8 cellular contexts compared by ENCODE assay signal in genomic region chr12:56117778-56118687, GRCh38. TPM values are rescaled to one million over a fixed set of nuclear protein-coding genes. Genes with fewer than 3 reads are reported as not detected.
DNase-seq lines count a peak whose midpoint lies in the region; ATAC-seq, FAIRE-seq and TF ChIP-seq lines count a peak whose summit lies in the region.

Gene ZC3H10 (plus strand): TSS chr12:56118266. CDS start chr12:56120563, 2,297 bp downstream.

- H2AFZ ChIP-seq in keratinocyte (ENCODE audit: control insufficient read depth, low read length) = peak within 1 kb of the TSS; percentile 18

- peak within 1 kb of the TSS; percentile 99 for H3K9ac ChIP-seq in keratinocyte (ENCODE audit: control insufficient read depth, extremely low read depth, insufficient read depth, low read length)

- H3K4me2 ChIP-seq in keratinocyte (ENCODE audit: control insufficient read depth, extremely low read depth, insufficient read depth, low read depth, low read length) = peak within 1 kb of the TSS; percentile 93

- dilution Hi-C loops in keratinocyte (cut with MboI; ENCODE audit: extremely low pct_ligation_motif_present, low sequenced_read_pairs) = no loop called here

- H3K4me1 ChIP-seq in keratinocyte (ENCODE audit: control insufficient read depth, extremely low read depth, insufficient read depth, low read length) = peaks cover 26% of the 10 kb centered on the region

- no peaks in the 10 kb centered on the region for H3K9me1 ChIP-seq in keratinocyte (ENCODE audit: control insufficient read depth, extremely low read depth, insufficient read depth, low read length)

- H3K4me3 ChIP-seq in AG10803 (ENCODE audit: low read length) = peak within 1 kb of the TSS; percentile 90
- H3K4me3 ChIP-seq in keratinocyte (ENCODE audit: control insufficient read depth in 2 of 3, extremely low read depth in 1 of 3, insufficient read depth in 2 of 3, low read depth in 1 of 3, low read length in 3 of 3) = peak within 1 kb of the TSS; percentile 69 to 99 (median 92)

- H3K27me3 ChIP-seq in keratinocyte (ENCODE audit: control insufficient read depth, extremely low read depth, insufficient read depth, low read length) = no peaks in the 10 kb centered on the region

- peak; percentile 75 for ATAC-seq in GM19023 (IDR thresholded peaks at IDR 0.05; ENCODE audit: unreplicated experiment)
- ATAC-seq in HG03280 (IDR thresholded peaks at IDR 0.05; ENCODE audit: unreplicated experiment) = peak; percentile 85

- peak within 1 kb of the TSS; percentile 99 for H3K27ac ChIP-seq in keratinocyte (ENCODE audit: control insufficient read depth, insufficient read depth, low read length)

- DNase-seq in AG10803 (ENCODE audit: low read depth) (peak; percentile 99), NCI-H345 (lab: John Stamatoyannopoulos, UW) (peak; percentile 99), cerebellar cortex (ENCODE audit: low spot score) (peak; percentile 99), keratinocyte (ENCODE audit: low read depth, low spot score) (peak; percentile 98)
- peak; percentile 98 for DNase-seq in activated CD4-positive, CD25-positive, alpha-beta regulatory T cell treated with anti-CD3 and anti-CD28 coated beads, Interleukin-2, amount 50 U/mL, for 16 hours (ENCODE audit: low read depth, low spot score)
- peak; percentile 84 to 92 for DNase-seq in stimulated activated CD4-positive, alpha-beta T cell treated with anti-CD3 and anti-CD28 coated beads, Interleukin-15, amount 100 ng/mL, for 1 hour (ENCODE audit: low read depth in 1 of 2, low spot score in 1 of 2)

- peaks cover 9 to 35% of the 10 kb centered on the region in 2 experiments for H3K36me3 ChIP-seq in keratinocyte (ENCODE audit: control insufficient read depth in 2 of 2, extremely low read depth in 1 of 2, insufficient read depth in 2 of 2, low read length in 2 of 2)

- H3K9me3 ChIP-seq in keratinocyte (ENCODE audit: control insufficient read depth, low read depth, low read length) = no peaks in the 10 kb centered on the region

- TF ChIP-seq CTCF in AG10803 (conservative IDR thresholded peaks at IDR 0.05; ENCODE audit: low read length) (peak; percentile 51), keratinocyte (optimal IDR thresholded peaks at IDR 0.05 in 1 of 3, IDR thresholded peaks at IDR 0.05 in 1 of 3, conservative IDR thresholded peaks at IDR 0.05 in 1 of 3; ENCODE audit: extremely low read depth in 1 of 3, insufficient read depth in 2 of 3, low read length in 3 of 3) (peak; percentile 35 to 73 (median 55))

- no peaks in the 10 kb centered on the region for H4K20me1 ChIP-seq in keratinocyte (ENCODE audit: control insufficient read depth, extremely low read depth, insufficient read depth, low read length)

- FAIRE-seq in keratinocyte (lab: Jason Lieb, UNC) = peak; percentile 82

- H3K79me2 ChIP-seq in keratinocyte (ENCODE audit: control insufficient read depth, insufficient read depth, low read length) = peaks cover 11% of the 10 kb centered on the region

RNA-seq across cellular contexts. Expression of gene ZC3H10, which starts in this region (rescaled TPM):
- polyA plus RNA-seq in keratinocyte = 0.81 to 1.0 TPM (median 0.85 TPM) in 3 replicates
- polyA plus RNA-seq in keratinocyte (2011; ENCODE audit: low read depth) = 0.89 TPM
- 0.43 and 0.44 TPM in 2 replicates for polyA plus RNA-seq in keratinocyte (2011; cell fraction: cytosol; rRNA removed)
- 1.1 and 1.2 TPM in 2 replicates for polyA plus RNA-seq in keratinocyte (2011; cell fraction: nucleus; rRNA removed)
- 1.0 and 1.2 TPM in 2 replicates for polyA plus RNA-seq in keratinocyte (2012; ENCODE audit: low replicate concordance)
- polyA minus RNA-seq in keratinocyte = 0.96 to 3.8 TPM (median 3.7 TPM) in 3 replicates
- 0.58 TPM for polyA minus RNA-seq in keratinocyte (2011; cell fraction: cytosol; rRNA and poly(A)+ RNA removed)
- polyA minus RNA-seq in keratinocyte (2011; cell fraction: nucleus; rRNA and poly(A)+ RNA removed) = 0.95 and 1.2 TPM in 2 replicates

Comparison
In these comparisons a context has a peak if more than half of its experiments do, and no peak if none do; other contexts are left out.
1. Peak in every context shown above with its lines: DNase-seq, ATAC-seq, H3K4me3 ChIP-seq and H3K27ac ChIP-seq.